8 cellular contexts compared by ENCODE assay signal in the genomic region with DNA sequence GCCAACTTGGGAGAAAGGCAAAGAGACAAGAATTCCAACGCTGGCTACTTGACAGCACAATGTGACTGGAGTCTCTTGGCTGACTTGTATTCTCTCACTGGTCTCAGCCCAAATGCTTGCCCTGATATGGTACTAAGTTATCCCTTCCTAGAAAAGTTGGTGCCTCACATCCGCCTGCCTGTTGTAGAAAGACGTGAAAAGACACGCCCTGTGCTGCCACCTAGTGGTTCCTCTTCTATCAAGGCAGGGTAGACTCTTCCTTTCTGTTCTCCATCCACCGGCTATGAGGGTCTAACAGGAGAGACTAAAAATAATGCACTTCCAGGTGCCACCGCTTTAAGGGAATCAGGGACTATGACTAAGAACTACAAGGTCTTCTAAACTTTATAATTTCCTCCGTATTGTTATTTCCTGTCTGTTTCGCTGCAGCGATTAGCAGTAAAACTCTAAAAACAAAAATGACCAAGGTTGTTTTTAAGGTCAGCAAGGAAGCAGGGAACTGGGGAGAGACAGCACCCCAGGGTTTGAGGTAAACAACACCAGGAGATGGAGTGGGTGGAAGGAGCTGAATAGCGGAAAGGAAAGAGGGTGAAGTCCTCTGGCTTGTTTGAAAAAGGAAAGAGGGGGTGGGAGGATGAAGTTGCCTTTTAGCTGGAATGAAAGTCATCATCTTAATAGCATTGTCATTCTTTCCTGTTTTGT.
DNase-seq lines count a peak whose midpoint lies in the region; FAIRE-seq and TF ChIP-seq lines count a peak whose summit lies in the region.

No MANE protein-coding gene starts in this region.

- H3K18ac ChIP-seq in H1 (ENCODE audit: extremely low read depth, low read length): no peak overlapping the region

- H4K5ac ChIP-seq in H1 (ENCODE audit: insufficient read length, low read depth, low read length): no peak overlapping the region

- H3K56ac ChIP-seq in H1 (replicated peaks; ENCODE audit: insufficient read length, low read depth, low read length): no peak overlapping the region

- no peak overlapping the region for H3K27ac ChIP-seq in H1 (ENCODE audit: low read depth, low read length)

- TF ChIP-seq RAD21 in H1 (IDR thresholded peaks at IDR 0.05 in 1 of 2, conservative IDR thresholded peaks at IDR 0.05 in 1 of 2; ENCODE audit: low read depth in 2 of 2, low read length in 2 of 2): peak; percentile 89 to 96

- H2BK15ac ChIP-seq in H1 (ENCODE audit: low read length): no peak overlapping the region

- CTCF ChIA-PET in H1 (lab: Charles Lee; ENCODE audit: partially characterized antibody): interaction anchor here (0.6 to 14.0 kb wide), 29 partner anchors 9 to 477 kb away, joined by 3 to 299 read pairs (median 5); a partner anchor contains a TSS

- H3K4me1 ChIP-seq in H1 (replicated peaks in 1 of 4; ENCODE audit: control insufficient read depth in 3 of 4, insufficient read depth in 4 of 4, low read length in 3 of 4): peaks cover 0 to 5% (median 0%) of the 10 kb centered on the region in 4 experiments; a peak in 2 of 7 replicates

- peaks cover 13% of the 10 kb centered on the region for H3K4me1 Mint-ChIP-seq in mesothelial cell of epicardium

- no peak overlapping the region for H2BK120ac ChIP-seq in H1 (replicated peaks; ENCODE audit: low read depth, low read length)

- no peak overlapping the region for H2AK5ac ChIP-seq in H1 (ENCODE audit: low read depth, low read length)

- POLR2A ChIA-PET in H1 (lab: Charles Lee; ENCODE audit: partially characterized antibody): no interaction called here

- H2BK12ac ChIP-seq in H1 (ENCODE audit: low read depth, low read length): no peak overlapping the region

- no peaks in the 10 kb centered on the region for H3K27me3 ChIP-seq in H1 (replicated peaks in 1 of 4; ENCODE audit: control insufficient read depth in 3 of 4, extremely low read depth in 1 of 4, insufficient read depth in 3 of 4, low read length in 3 of 4)

- no peak overlapping the region for H2BK20ac ChIP-seq in H1 (ENCODE audit: low read length)

- no peaks in the 10 kb centered on the region for H3K79me1 ChIP-seq in H1 (ENCODE audit: low read depth, low read length)

- TF ChIP-seq CTCF in H1 (IDR thresholded peaks at IDR 0.05; ENCODE audit: control extremely low read depth in 1 of 3, insufficient read depth in 1 of 3, low read depth in 1 of 3, low read length in 3 of 3) (peak; percentile 47 to 94 (median 90)), mesothelial cell of epicardium (IDR thresholded peaks at IDR 0.05; ENCODE audit: unreplicated experiment) (peak; percentile 74)

- no peaks in the 10 kb centered on the region for H3K27me3 Mint-ChIP-seq in mesothelial cell of epicardium (ENCODE audit: low read depth)

- no peaks in the 10 kb centered on the region for H3K9me3 ChIP-seq in H1 (ENCODE audit: insufficient read depth in 2 of 2, low read depth in 1 of 2, low read length in 1 of 2)

- no peaks in the 10 kb centered on the region for H3K36me3 Mint-ChIP-seq in mesothelial cell of epicardium

- H4K91ac ChIP-seq in H1 (replicated peaks; ENCODE audit: insufficient read length, low read length): no peak overlapping the region

- H3K4me3 Mint-ChIP-seq in mesothelial cell of epicardium: no peak overlapping the region

- DNase-seq in activated gamma-delta T cell treated with Interleukin-2 at 50 U/mL for 16 hours (peak; percentile 87), activated gamma-delta T cell (lab: John Stamatoyannopoulos, UW) (no peak), HUDEP-2 (lab: John Stamatoyannopoulos, UW; ENCODE audit: unreplicated experiment in 76 of 76) (peak in 75 of 76 experiments; percentile 12 to 89 (median 71)), NOMO-1 treated with DMSO at 0.1 percent for 48 hours (lab: John Stamatoyannopoulos, UW; ENCODE audit: unreplicated experiment) (peak; percentile 86), H1 (ENCODE audit: low read depth in 1 of 2, low spot score in 2 of 2) (peak; percentile 69 to 90), mesothelial cell of epicardium (ENCODE audit: low spot score in 2 of 2, unreplicated experiment in 2 of 2) (peak; percentile 71 to 87)
- peak; percentile 69 to 76 for DNase-seq in activated CD8-positive, alpha-beta memory T cell treated with anti-CD3 and anti-CD28 coated beads for 4 hours (ENCODE audit: low read depth in 2 of 2)
- DNase-seq in stimulated activated CD8-positive, alpha-beta memory T cell treated with anti-CD3 and anti-CD28 coated beads, Interleukin-15, amount 100 ng/mL, for 48 hours (ENCODE audit: low read depth in 2 of 2): peak; percentile 74 to 77

- no peaks in the 10 kb centered on the region for H3K23me2 ChIP-seq in H1 (ENCODE audit: low read depth, low read length)

- H3K14ac ChIP-seq in H1 (ENCODE audit: insufficient read length): no peak overlapping the region

- no peak overlapping the region for H3K9ac ChIP-seq in H1 (replicated peaks in 1 of 4; ENCODE audit: extremely low read depth in 1 of 4, low read depth in 3 of 4, low read length in 3 of 4)

- no peak overlapping the region for H3K4me3 ChIP-seq in H1 (ENCODE audit: extremely low read depth in 1 of 4, insufficient read depth in 2 of 4, low read depth in 3 of 4, low read length in 4 of 4)

- no peak overlapping the region for H4K8ac ChIP-seq in H1 (ENCODE audit: extremely low read depth, insufficient read depth, low read length)

- H3K36me3 ChIP-seq in H1 (ENCODE audit: control insufficient read depth in 2 of 4, insufficient read depth in 4 of 4, low read length in 3 of 4): no peaks in the 10 kb centered on the region

- peak; percentile 87 for FAIRE-seq in H1 (lab: Jason Lieb, UNC)

- no peak overlapping the region for H3K27ac Mint-ChIP-seq in mesothelial cell of epicardium

- TF ChIP-seq POLR2A in H1 (IDR thresholded peaks at IDR 0.05; ENCODE audit: control extremely low read depth in 1 of 2, low read depth in 2 of 2, low read length in 2 of 2): no peak

- no peak overlapping the region for H3K4ac ChIP-seq in H1 (replicated peaks; ENCODE audit: insufficient read length, low read depth, low read length)

- no peaks in the 10 kb centered on the region for H3K9me3 Mint-ChIP-seq in mesothelial cell of epicardium

- H2AFZ ChIP-seq in H1 (ENCODE audit: low read length): 0 out of 2 replicates have a peak overlapping the region, but pooled peaks have one; percentile 9

- TF ChIP-seq EP300 in H1 (IDR thresholded peaks at IDR 0.05; ENCODE audit: borderline replicate concordance in 1 of 2, low read depth in 2 of 2, low read length in 2 of 2): no peak

- 19% methylated on average over 10 of the region's 10 CpGs; no CpG with 5 or more reads in 1 of the 2 experiments for WGBS in H1 (ENCODE audit: extremely low coverage in 1 of 2, insufficient coverage in 1 of 2, insufficient read length in 1 of 2, insufficient replicate concordance in 2 of 2, low coverage in 1 of 2, low lambda C conversion rate in 2 of 2, missing lambda C conversion rate in 1 of 2), 2 experiments

- H3K79me2 ChIP-seq in H1 (ENCODE audit: control insufficient read depth in 1 of 2, insufficient read depth in 2 of 2, low read length in 2 of 2): no peaks in the 10 kb centered on the region

- H3K4me2 ChIP-seq in H1 (ENCODE audit: insufficient read depth in 1 of 2, low read depth in 2 of 2, low read length in 2 of 2): no peak overlapping the region; a peak in 1 of 4 replicates

- no peak overlapping the region for H2BK5ac ChIP-seq in H1 (ENCODE audit: low read depth, low read length)

- H4K20me1 ChIP-seq in H1 (replicated peaks in 1 of 2; ENCODE audit: control insufficient read depth in 1 of 2, insufficient read depth in 2 of 2, low read length in 2 of 2): no peaks in the 10 kb centered on the region

- H3K23ac ChIP-seq in H1 (ENCODE audit: insufficient read length): no peak overlapping the region

TF ChIP-seq in H1, 55 proteins besides CTCF, POLR2A, EP300 and RAD21:
- TF ChIP-seq CREB1 (IDR thresholded peaks at IDR 0.05): 0 out of 2 replicates have a peak, but pooled peaks have one; percentile 27
- TF ChIP-seq TEAD4 (IDR thresholded peaks at IDR 0.05; ENCODE audit: low read depth, low read length): no peak
- TF ChIP-seq SRF (IDR thresholded peaks at IDR 0.05; ENCODE audit: low read depth, low read length): peak; percentile 32; the same call in 1 of the 2 replicates
- 0 out of 2 replicates have a peak, but pooled peaks have one; percentile 29 for TF ChIP-seq YY1 (IDR thresholded peaks at IDR 0.05; ENCODE audit: low read depth, low read length)
